Comparison of ENCODE assay signal across 1 cellular context in genomic region chr11:65720237-65720934, GRCh38.
TF ChIP-seq lines count a peak whose summit lies in the region.

Gene RNASEH2C, minus strand, starts transcription at chr11:65720798. Its CDS starts 40 bp downstream, at chr11:65720758.

TF ChIP-seq in HepG2, 621 proteins besides CTCF, POLR2A, EP300 and RAD21 (continued from another document and continues in another):
- TF ChIP-seq ZBTB39 (CRISPR knock-in tag; IDR thresholded peaks at IDR 0.05) (no peak), NFIB (CRISPR knock-in tag; IDR thresholded peaks at IDR 0.05; ENCODE audit: borderline replicate concordance) (no peak), TRIM24 (CRISPR knock-in tag; IDR thresholded peaks at IDR 0.05) (no peak), SP5 (CRISPR knock-in tag; IDR thresholded peaks at IDR 0.05; ENCODE audit: borderline replicate concordance, low read depth) (peak; percentile 14; the same call in 1 of the 2 replicates), ZNF7 (CRISPR knock-in tag; IDR thresholded peaks at IDR 0.05) (no peak), ZNF354B (CRISPR knock-in tag; IDR thresholded peaks at IDR 0.05) (no peak), SNRNP70 (IDR thresholded peaks at IDR 0.05; ENCODE audit: low read depth, low read length) (no peak), PATZ1 (CRISPR knock-in tag; IDR thresholded peaks at IDR 0.05) (peak; percentile 39; the same call in 1 of the 2 replicates), ZNF737 (CRISPR knock-in tag; IDR thresholded peaks at IDR 0.05; ENCODE audit: borderline replicate concordance) (no peak), RORA (CRISPR knock-in tag; IDR thresholded peaks at IDR 0.05) (no peak), NCOA2 (CRISPR knock-in tag; IDR thresholded peaks at IDR 0.05) (peak; percentile 56; the same call in 1 of the 2 replicates), HOXD1 (CRISPR knock-in tag; IDR thresholded peaks at IDR 0.05) (no peak), ATF1 (CRISPR knock-in tag; IDR thresholded peaks at IDR 0.05) (no peak), ZNF317 (CRISPR knock-in tag; IDR thresholded peaks at IDR 0.05) (no peak), ZNF484 (CRISPR knock-in tag; IDR thresholded peaks at IDR 0.05; ENCODE audit: borderline replicate concordance, low read depth) (no peak), ZNF382 (CRISPR knock-in tag; IDR thresholded peaks at IDR 0.05; ENCODE audit: borderline replicate concordance) (no peak), TARDBP (CRISPR knock-in tag; IDR thresholded peaks at IDR 0.05) (peak; percentile 74), KLF16 (CRISPR knock-in tag; IDR thresholded peaks at IDR 0.05) (peak in 1 of 2 experiments; percentile 82; a peak in 2 of 4 replicates), NFE2 (CRISPR knock-in tag; IDR thresholded peaks at IDR 0.05) (no peak), ZFP82 (CRISPR knock-in tag; IDR thresholded peaks at IDR 0.05; ENCODE audit: borderline replicate concordance) (0 out of 2 replicates have a peak, but pooled peaks have one; percentile 66), SSRP1 (CRISPR knock-in tag; IDR thresholded peaks at IDR 0.05) (no peak; the same call in 1 of the 2 replicates), ZNF451 (CRISPR knock-in tag; IDR thresholded peaks at IDR 0.05) (peak; percentile 53; the same call in 1 of the 2 replicates), PREB (CRISPR knock-in tag; IDR thresholded peaks at IDR 0.05) (no peak), NFRKB (IDR thresholded peaks at IDR 0.05) (no peak), ZNF839 (CRISPR knock-in tag; IDR thresholded peaks at IDR 0.05; ENCODE audit: borderline replicate concordance) (peak; percentile 88; the same call in 1 of the 2 replicates), MXD4 (CRISPR knock-in tag; IDR thresholded peaks at IDR 0.05) (0 out of 2 replicates have a peak, but pooled peaks have one; percentile 72), HMG20A (CRISPR knock-in tag; IDR thresholded peaks at IDR 0.05; ENCODE audit: borderline replicate concordance) (no peak), ZSCAN31 (CRISPR knock-in tag; IDR thresholded peaks at IDR 0.05; ENCODE audit: low read depth) (peak; percentile 84), ZNF850 (CRISPR knock-in tag; conservative IDR thresholded peaks at IDR 0.05) (no peak), ZNF709 (CRISPR knock-in tag; IDR thresholded peaks at IDR 0.05) (peak; percentile 83)
- TF ChIP-seq, protein P1, sequence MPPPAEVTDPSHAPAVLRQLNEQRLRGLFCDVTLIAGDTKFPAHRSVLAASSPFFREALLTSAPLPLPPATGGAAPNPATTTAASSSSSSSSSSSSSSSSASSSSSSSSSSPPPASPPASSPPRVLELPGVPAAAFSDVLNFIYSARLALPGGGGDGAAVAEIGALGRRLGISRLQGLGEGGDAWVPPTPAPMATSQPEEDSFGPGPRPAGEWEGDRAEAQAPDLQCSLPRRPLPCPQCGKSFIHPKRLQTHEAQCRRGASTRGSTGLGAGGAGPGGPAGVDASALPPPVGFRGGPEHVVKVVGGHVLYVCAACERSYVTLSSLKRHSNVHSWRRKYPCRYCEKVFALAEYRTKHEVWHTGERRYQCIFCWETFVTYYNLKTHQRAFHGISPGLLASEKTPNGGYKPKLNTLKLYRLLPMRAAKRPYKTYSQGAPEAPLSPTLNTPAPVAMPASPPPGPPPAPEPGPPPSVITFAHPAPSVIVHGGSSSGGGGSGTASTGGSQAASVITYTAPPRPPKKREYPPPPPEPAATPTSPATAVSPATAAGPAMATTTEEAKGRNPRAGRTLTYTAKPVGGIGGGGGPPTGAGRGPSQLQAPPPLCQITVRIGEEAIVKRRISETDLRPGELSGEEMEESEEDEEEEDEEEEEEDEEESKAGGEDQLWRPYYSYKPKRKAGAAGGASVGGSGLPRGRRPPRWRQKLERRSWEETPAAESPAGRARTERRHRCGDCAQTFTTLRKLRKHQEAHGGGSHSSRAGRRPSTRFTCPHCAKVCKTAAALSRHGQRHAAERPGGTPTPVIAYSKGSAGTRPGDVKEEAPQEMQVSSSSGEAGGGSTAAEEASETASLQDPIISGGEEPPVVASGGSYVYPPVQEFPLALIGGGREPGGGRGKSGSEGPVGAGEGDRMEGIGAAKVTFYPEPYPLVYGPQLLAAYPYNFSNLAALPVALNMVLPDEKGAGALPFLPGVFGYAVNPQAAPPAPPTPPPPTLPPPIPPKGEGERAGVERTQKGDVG (CRISPR knock-in tag; IDR thresholded peaks at IDR 0.05; ENCODE audit: borderline replicate concordance): no peak
- TF ChIP-seq, protein P2, sequence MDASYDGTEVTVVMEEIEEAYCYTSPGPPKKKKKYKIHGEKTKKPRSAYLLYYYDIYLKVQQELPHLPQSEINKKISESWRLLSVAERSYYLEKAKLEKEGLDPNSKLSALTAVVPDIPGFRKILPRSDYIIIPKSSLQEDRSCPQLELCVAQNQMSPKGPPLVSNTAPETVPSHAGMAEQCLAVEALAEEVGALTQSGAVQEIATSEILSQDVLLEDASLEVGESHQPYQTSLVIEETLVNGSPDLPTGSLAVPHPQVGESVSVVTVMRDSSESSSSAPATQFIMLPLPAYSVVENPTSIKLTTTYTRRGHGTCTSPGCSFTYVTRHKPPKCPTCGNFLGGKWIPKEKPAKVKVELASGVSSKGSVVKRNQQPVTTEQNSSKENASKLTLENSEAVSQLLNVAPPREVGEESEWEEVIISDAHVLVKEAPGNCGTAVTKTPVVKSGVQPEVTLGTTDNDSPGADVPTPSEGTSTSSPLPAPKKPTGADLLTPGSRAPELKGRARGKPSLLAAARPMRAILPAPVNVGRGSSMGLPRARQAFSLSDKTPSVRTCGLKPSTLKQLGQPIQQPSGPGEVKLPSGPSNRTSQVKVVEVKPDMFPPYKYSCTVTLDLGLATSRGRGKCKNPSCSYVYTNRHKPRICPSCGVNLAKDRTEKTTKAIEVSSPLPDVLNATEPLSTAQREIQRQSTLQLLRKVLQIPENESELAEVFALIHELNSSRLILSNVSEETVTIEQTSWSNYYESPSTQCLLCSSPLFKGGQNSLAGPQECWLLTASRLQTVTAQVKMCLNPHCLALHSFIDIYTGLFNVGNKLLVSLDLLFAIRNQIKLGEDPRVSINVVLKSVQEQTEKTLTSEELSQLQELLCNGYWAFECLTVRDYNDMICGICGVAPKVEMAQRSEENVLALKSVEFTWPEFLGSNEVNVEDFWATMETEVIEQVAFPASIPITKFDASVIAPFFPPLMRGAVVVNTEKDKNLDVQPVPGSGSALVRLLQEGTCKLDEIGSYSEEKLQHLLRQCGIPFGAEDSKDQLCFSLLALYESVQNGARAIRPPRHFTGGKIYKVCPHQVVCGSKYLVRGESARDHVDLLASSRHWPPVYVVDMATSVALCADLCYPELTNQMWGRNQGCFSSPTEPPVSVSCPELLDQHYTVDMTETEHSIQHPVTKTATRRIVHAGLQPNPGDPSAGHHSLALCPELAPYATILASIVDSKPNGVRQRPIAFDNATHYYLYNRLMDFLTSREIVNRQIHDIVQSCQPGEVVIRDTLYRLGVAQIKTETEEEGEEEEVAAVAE (CRISPR knock-in tag; IDR thresholded peaks at IDR 0.05; ENCODE audit: borderline replicate concordance): no peak
- TF ChIP-seq, protein P3, sequence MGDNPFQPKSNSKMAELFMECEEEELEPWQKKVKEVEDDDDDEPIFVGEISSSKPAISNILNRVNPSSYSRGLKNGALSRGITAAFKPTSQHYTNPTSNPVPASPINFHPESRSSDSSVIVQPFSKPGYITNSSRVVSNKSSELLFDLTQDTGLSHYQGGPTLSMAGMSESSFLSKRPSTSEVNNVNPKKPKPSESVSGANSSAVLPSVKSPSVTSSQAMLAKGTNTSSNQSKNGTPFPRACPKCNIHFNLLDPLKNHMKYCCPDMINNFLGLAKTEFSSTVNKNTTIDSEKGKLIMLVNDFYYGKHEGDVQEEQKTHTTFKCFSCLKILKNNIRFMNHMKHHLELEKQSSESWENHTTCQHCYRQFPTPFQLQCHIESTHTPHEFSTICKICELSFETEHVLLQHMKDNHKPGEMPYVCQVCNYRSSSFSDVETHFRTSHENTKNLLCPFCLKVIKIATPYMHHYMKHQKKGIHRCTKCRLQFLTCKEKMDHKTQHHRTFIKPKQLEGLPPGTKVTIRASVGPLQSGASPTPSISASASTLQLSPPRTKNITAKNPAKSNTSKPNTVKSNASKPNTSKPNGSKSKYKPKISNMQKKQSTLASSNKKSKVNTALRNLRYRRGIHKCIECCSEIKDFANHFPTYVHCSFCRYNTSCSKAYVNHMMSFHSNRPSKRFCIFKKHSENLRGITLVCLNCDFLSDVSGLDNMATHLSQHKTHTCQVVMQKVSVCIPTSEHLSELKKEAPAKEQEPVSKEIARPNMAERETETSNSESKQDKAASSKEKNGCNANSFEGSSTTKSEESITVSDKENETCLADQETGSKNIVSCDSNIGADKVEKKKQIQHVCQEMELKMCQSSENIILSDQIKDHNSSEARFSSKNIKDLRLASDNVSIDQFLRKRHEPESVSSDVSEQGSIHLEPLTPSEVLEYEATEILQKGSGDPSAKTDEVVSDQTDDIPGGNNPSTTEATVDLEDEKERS (CRISPR knock-in tag; IDR thresholded peaks at IDR 0.05): no peak
- TF ChIP-seq, protein P4, sequence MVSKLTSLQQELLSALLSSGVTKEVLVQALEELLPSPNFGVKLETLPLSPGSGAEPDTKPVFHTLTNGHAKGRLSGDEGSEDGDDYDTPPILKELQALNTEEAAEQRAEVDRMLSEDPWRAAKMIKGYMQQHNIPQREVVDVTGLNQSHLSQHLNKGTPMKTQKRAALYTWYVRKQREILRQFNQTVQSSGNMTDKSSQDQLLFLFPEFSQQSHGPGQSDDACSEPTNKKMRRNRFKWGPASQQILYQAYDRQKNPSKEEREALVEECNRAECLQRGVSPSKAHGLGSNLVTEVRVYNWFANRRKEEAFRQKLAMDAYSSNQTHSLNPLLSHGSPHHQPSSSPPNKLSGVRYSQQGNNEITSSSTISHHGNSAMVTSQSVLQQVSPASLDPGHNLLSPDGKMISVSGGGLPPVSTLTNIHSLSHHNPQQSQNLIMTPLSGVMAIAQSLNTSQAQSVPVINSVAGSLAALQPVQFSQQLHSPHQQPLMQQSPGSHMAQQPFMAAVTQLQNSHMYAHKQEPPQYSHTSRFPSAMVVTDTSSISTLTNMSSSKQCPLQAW (CRISPR knock-in tag; IDR thresholded peaks at IDR 0.05): no peak
- TF ChIP-seq, protein P5, sequence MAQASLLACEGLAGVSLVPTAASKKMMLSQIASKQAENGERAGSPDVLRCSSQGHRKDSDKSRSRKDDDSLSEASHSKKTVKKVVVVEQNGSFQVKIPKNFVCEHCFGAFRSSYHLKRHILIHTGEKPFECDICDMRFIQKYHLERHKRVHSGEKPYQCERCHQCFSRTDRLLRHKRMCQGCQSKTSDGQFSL (CRISPR knock-in tag; IDR thresholded peaks at IDR 0.05): no peak
- TF ChIP-seq, protein P6, sequence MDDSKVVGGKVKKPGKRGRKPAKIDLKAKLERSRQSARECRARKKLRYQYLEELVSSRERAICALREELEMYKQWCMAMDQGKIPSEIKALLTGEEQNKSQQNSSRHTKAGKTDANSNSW (CRISPR knock-in tag; IDR thresholded peaks at IDR 0.05; ENCODE audit: borderline replicate concordance): peak; percentile 35; the same call in 1 of the 2 replicates
- TF ChIP-seq, protein P7, sequence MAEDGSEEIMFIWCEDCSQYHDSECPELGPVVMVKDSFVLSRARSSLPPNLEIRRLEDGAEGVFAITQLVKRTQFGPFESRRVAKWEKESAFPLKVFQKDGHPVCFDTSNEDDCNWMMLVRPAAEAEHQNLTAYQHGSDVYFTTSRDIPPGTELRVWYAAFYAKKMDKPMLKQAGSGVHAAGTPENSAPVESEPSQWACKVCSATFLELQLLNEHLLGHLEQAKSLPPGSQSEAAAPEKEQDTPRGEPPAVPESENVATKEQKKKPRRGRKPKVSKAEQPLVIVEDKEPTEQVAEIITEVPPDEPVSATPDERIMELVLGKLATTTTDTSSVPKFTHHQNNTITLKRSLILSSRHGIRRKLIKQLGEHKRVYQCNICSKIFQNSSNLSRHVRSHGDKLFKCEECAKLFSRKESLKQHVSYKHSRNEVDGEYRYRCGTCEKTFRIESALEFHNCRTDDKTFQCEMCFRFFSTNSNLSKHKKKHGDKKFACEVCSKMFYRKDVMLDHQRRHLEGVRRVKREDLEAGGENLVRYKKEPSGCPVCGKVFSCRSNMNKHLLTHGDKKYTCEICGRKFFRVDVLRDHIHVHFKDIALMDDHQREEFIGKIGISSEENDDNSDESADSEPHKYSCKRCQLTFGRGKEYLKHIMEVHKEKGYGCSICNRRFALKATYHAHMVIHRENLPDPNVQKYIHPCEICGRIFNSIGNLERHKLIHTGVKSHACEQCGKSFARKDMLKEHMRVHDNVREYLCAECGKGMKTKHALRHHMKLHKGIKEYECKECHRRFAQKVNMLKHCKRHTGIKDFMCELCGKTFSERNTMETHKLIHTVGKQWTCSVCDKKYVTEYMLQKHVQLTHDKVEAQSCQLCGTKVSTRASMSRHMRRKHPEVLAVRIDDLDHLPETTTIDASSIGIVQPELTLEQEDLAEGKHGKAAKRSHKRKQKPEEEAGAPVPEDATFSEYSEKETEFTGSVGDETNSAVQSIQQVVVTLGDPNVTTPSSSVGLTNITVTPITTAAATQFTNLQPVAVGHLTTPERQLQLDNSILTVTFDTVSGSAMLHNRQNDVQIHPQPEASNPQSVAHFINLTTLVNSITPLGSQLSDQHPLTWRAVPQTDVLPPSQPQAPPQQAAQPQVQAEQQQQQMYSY (CRISPR knock-in tag; IDR thresholded peaks at IDR 0.05): no peak
